8 cellular contexts compared by ENCODE assay signal in genomic region chr11:83241291-83241946, GRCh38. TPM values are rescaled to one million over a fixed set of nuclear protein-coding genes. Genes with fewer than 3 reads are reported as not detected.
DNase-seq lines count a peak whose midpoint lies in the region; ATAC-seq and TF ChIP-seq lines count a peak whose summit lies in the region.

No MANE protein-coding gene starts in this region.

- POLR2A ChIA-PET in activated B cell treated with CpG ODN at 0.5 μM for 24 hours (lab: Charles Lee), result interaction anchor here (0.6 kb wide), 1 partner anchor 62 kb away, joined by 6 read pairs; no protein-coding TSS in a partner anchor

- H3K36me3 ChIP-seq in HAP-1 (replicated peaks) (no peaks in the 10 kb centered on the region), left ventricle myocardium inferior (no peaks in the 10 kb centered on the region), smooth muscle cell (ENCODE audit: low read depth) (no peaks in the 10 kb centered on the region)

- H3K4me1 ChIP-seq in HAP-1 (no peaks in the 10 kb centered on the region), left ventricle myocardium inferior (peaks cover 1% of the 10 kb centered on the region), smooth muscle cell (ENCODE audit: low read depth) (no peaks in the 10 kb centered on the region)

- no peak overlapping the region for H3K4me2 ChIP-seq in smooth muscle cell

- CTCF ChIA-PET in activated naive CD4-positive, alpha-beta T cell treated with anti-CD3 and anti-CD28 coated beads, Interleukin-2, amount 10 ng/mL, durations not matched to agents 7 days and 5 days (lab: Charles Lee), result no interaction called here
- CTCF ChIA-PET in activated B cell treated with CpG ODN at 0.5 μM for 24 hours (lab: Charles Lee), result interaction anchor here (0.7 kb wide), 1 partner anchor 9 kb away, joined by 3 read pairs; no protein-coding TSS in a partner anchor

- no peak overlapping the region for H2AFZ ChIP-seq in smooth muscle cell (ENCODE audit: low read depth)

- DNase-seq in activated naive CD4-positive, alpha-beta T cell treated with anti-CD3 and anti-CD28 coated beads, Interleukin-2, amount 10 ng/mL, durations not matched to agents 7 days and 5 days, result peak; percentile 26
- no peak for DNase-seq in activated naive CD4-positive, alpha-beta T cell treated with Interleukin-2 at 50 U/mL for 16 hours
- peak; percentile 60 to 63 for DNase-seq in HAP-1 (ENCODE audit: low spot score in 2 of 2)
- DNase-seq in NCI-H1105 (lab: John Stamatoyannopoulos, UW), result peak; percentile 15
- DNase-seq in activated B cell treated with CpG ODN at 0.5 μM for 24 hours, result no peak
- no peak for DNase-seq in left ventricle myocardium inferior
- DNase-seq in smooth muscle cell (lab: John Stamatoyannopoulos, UW; ENCODE audit: unreplicated experiment), result no peak
- DNase-seq in activated CD8-positive, alpha-beta memory T cell treated with anti-CD3 and anti-CD28 coated beads for 24 hours, result no peak

- H3K27ac ChIP-seq in left ventricle myocardium inferior (replicated peaks) (no peak overlapping the region), smooth muscle cell (ENCODE audit: low read depth) (no peak overlapping the region)

- H3K36me3 Mint-ChIP-seq in activated naive CD4-positive, alpha-beta T cell treated with anti-CD3 and anti-CD28 coated beads, Interleukin-2, amount 10 ng/mL, durations not matched to agents 7 days and 5 days, result no peaks in the 10 kb centered on the region
- H3K36me3 Mint-ChIP-seq in activated B cell treated with CpG ODN at 0.5 μM for 24 hours (ENCODE audit: low read depth), result peaks cover 3% of the 10 kb centered on the region

- intact Hi-C loops in activated B cell treated with CpG ODN at 0.5 μM for 24 hours (cut with micrococcal nuclease), result loop anchor here (1.0 to 5.0 kb wide), 4 partner anchors 44 to 579 kb away; no protein-coding TSS in a partner anchor
- intact Hi-C loops in left ventricle myocardium inferior (cut with micrococcal nuclease), result no loop called here

- no peak overlapping the region for H3K27ac Mint-ChIP-seq in activated naive CD4-positive, alpha-beta T cell treated with anti-CD3 and anti-CD28 coated beads, Interleukin-2, amount 10 ng/mL, durations not matched to agents 7 days and 5 days
- H3K27ac Mint-ChIP-seq in activated B cell treated with CpG ODN at 0.5 μM for 24 hours, result no peak overlapping the region

- peaks cover 1% of the 10 kb centered on the region for H3K4me1 Mint-ChIP-seq in activated naive CD4-positive, alpha-beta T cell treated with anti-CD3 and anti-CD28 coated beads, Interleukin-2, amount 10 ng/mL, durations not matched to agents 7 days and 5 days
- H3K4me1 Mint-ChIP-seq in activated B cell treated with CpG ODN at 0.5 μM for 24 hours, result no peaks in the 10 kb centered on the region

- no peaks in the 10 kb centered on the region for H3F3A ChIP-seq in smooth muscle cell (ENCODE audit: low read depth)

- WGBS in smooth muscle cell (ENCODE audit: low lambda C conversion rate), result 19% methylated on average over 5 of the region's 5 CpGs

- no peak for TF ChIP-seq CTCF in activated B cell treated with CpG ODN at 0.5 μM for 24 hours (IDR thresholded peaks at IDR 0.05)
- TF ChIP-seq CTCF in left ventricle myocardium inferior (IDR thresholded peaks at IDR 0.05; ENCODE audit: borderline replicate concordance), result peak; percentile 67
- peak; percentile 58 for TF ChIP-seq CTCF in smooth muscle cell (IDR thresholded peaks at IDR 0.05; ENCODE audit: borderline replicate concordance, insufficient read depth, poor library complexity, severe bottlenecking)

- H3K9me3 Mint-ChIP-seq in activated naive CD4-positive, alpha-beta T cell treated with anti-CD3 and anti-CD28 coated beads, Interleukin-2, amount 10 ng/mL, durations not matched to agents 7 days and 5 days, result no peaks in the 10 kb centered on the region
- no peaks in the 10 kb centered on the region for H3K9me3 Mint-ChIP-seq in activated B cell treated with CpG ODN at 0.5 μM for 24 hours

- H3K27me3 Mint-ChIP-seq in activated naive CD4-positive, alpha-beta T cell treated with anti-CD3 and anti-CD28 coated beads, Interleukin-2, amount 10 ng/mL, durations not matched to agents 7 days and 5 days, result no peaks in the 10 kb centered on the region
- H3K27me3 Mint-ChIP-seq in activated B cell treated with CpG ODN at 0.5 μM for 24 hours, result no peaks in the 10 kb centered on the region

- H3K27me3 ChIP-seq in HAP-1 (ENCODE audit: low read depth) (0 out of 2 replicates have a peak, but pooled peaks cover 2% of the 10 kb centered on the region), left ventricle myocardium inferior (ENCODE audit: low read depth) (no peaks in the 10 kb centered on the region), smooth muscle cell (ENCODE audit: low read depth) (no peaks in the 10 kb centered on the region)

- in situ Hi-C loops in HAP-1 (cut with MboI; ENCODE audit: low sequenced_read_pairs), result no loop called here

- H3K9ac ChIP-seq in smooth muscle cell (ENCODE audit: low read depth), result no peak overlapping the region

- no peaks in the 10 kb centered on the region for H4K20me1 ChIP-seq in smooth muscle cell (ENCODE audit: low read depth)

- no peak overlapping the region for H3K4me3 ChIP-seq in HAP-1
- H3K4me3 ChIP-seq in left ventricle myocardium inferior, result no peak overlapping the region
- no peak overlapping the region for H3K4me3 ChIP-seq in smooth muscle cell

- no peaks in the 10 kb centered on the region for H3K79me2 ChIP-seq in smooth muscle cell (ENCODE audit: low read depth)

- H3K4me3 Mint-ChIP-seq in activated naive CD4-positive, alpha-beta T cell treated with anti-CD3 and anti-CD28 coated beads, Interleukin-2, amount 10 ng/mL, durations not matched to agents 7 days and 5 days, result no peak overlapping the region
- H3K4me3 Mint-ChIP-seq in activated B cell treated with CpG ODN at 0.5 μM for 24 hours, result no peak overlapping the region

- H3K9me3 ChIP-seq in HAP-1 (no peaks in the 10 kb centered on the region), left ventricle myocardium inferior (replicated peaks) (no peaks in the 10 kb centered on the region), smooth muscle cell (replicated peaks; ENCODE audit: low read depth) (no peaks in the 10 kb centered on the region)

- ATAC-seq in activated B cell treated with CpG ODN at 0.5 μM for 24 hours (ENCODE audit: low read depth), result peak; percentile 47

RNA-seq across cellular contexts. Expression of gene CCDC90B, which starts 44.7 kb away (rescaled TPM):
- total RNA-seq in activated B cell treated with CpG ODN at 0.5 μM for 24 hours, result 25.8 and 29.2 TPM in 2 replicates
- total RNA-seq in left ventricle myocardium inferior, result 24.0 TPM
- total RNA-seq in smooth muscle cell, result 60.2 and 91.1 TPM in 2 replicates
- polyA plus RNA-seq in smooth muscle cell, result 79.2 and 86.4 TPM in 2 replicates

RNA-seq across cellular contexts. Expression of gene ANKRD42, which starts 47.9 kb away (rescaled TPM):
- total RNA-seq in activated B cell treated with CpG ODN at 0.5 μM for 24 hours (6.6 and 7.4 TPM in 2 replicates), left ventricle myocardium inferior (5.2 TPM), smooth muscle cell (16.4 and 17.8 TPM in 2 replicates)
- 10.6 and 16.2 TPM in 2 replicates for polyA plus RNA-seq in smooth muscle cell

Comparison
In these comparisons a context has a peak if more than half of its experiments do, and no peak if none do; other contexts are left out.
1. DNase-seq: peak in activated naive CD4-positive, alpha-beta T cell treated with anti-CD3 and anti-CD28 coated beads, Interleukin-2, amount 10 ng/mL, durations not matched to agents 7 days and 5 days (single experiment), HAP-1 (2 of 2) and NCI-H1105 (single experiment); none in activated naive CD4-positive, alpha-beta T cell treated with Interleukin-2 at 50 U/mL for 16 hours (single experiment), activated B cell treated with CpG ODN at 0.5 μM for 24 hours (single experiment), left ventricle myocardium inferior (single experiment), smooth muscle cell (single experiment) and activated CD8-positive, alpha-beta memory T cell treated with anti-CD3 and anti-CD28 coated beads for 24 hours (single experiment).